In the genomic region with DNA sequence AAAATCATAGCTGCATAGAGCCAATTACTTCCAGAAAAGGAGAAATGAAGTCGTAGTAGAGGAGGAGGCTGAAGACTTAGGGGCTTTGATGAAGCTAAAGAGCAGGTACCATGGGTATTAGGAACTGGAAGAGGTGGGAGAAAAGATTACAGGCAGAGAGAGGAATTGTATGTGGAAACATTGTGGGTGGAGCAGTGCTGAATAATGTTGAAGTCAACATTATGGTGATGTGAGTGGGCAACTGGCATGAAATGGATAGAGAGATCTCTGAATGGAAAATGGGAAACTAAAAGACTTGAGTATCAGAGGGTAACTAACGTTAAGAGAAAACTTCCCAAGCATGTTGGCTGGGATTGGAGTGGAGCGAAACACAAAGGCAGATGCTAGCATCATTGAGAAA, we compare ENCODE assay signal across 19 cellular contexts.
DNase-seq lines count a peak whose midpoint lies in the region; ATAC-seq and TF ChIP-seq lines count a peak whose summit lies in the region.
"Had no signal": no experiment of that assay in that cellular context is flagged by ENCODE, and none has a peak within 500 bp of the region (broad histone marks: within the 10 kb centered on the region; RNA-seq: fewer than 3 reads in every experiment).

No MANE protein-coding gene starts in this region.

- H3K9ac ChIP-seq in HCT116 (ENCODE audit: low read length) (peak overlapping the region; percentile 38), smooth muscle cell (ENCODE audit: low read depth) (no peak overlapping the region)

- no peak for TF ChIP-seq POLR2A in HCT116 (IDR thresholded peaks at IDR 0.05; ENCODE audit: borderline replicate concordance, extremely low read depth, insufficient read depth, insufficient read length)

- RAD21 ChIA-PET in HCT116 (lab: Charles Lee; ENCODE audit: low non-redundant PET in 1 of 2, low total read pairs in 2 of 2, uncharacterized antibody in 2 of 2, unreplicated experiment in 2 of 2) = interaction anchor here in 1 of 2 experiments (0.9 kb wide), 1 partner anchor 86 kb away, joined by 3 read pairs; no protein-coding TSS in a partner anchor

- H3K27me3 ChIP-seq in HCT116 (ENCODE audit: insufficient read depth, low read length) = no peaks in the 10 kb centered on the region
- H3K27me3 ChIP-seq in hepatocyte = no peaks in the 10 kb centered on the region
- H3K27me3 ChIP-seq in smooth muscle cell (ENCODE audit: low read depth) = no peaks in the 10 kb centered on the region
- no peaks in the 10 kb centered on the region; the same call in 1 of the 2 replicates for H3K27me3 ChIP-seq in MG63
- H3K27me3 ChIP-seq: BE2C had no signal

- H3K36me3 ChIP-seq in HCT116 (ENCODE audit: control insufficient read depth in 1 of 2, insufficient read depth in 2 of 2, low read length in 2 of 2) (no peaks in the 10 kb centered on the region), hepatocyte (replicated peaks; ENCODE audit: insufficient read depth, low read depth) (no peaks in the 10 kb centered on the region), smooth muscle cell (ENCODE audit: low read depth) (no peaks in the 10 kb centered on the region), MG63 (no peaks in the 10 kb centered on the region)
- H3K36me3 ChIP-seq: BE2C, HAP-1 had no signal

- POLR2A ChIA-PET in HCT116 (lab: Charles Lee) = interaction anchor here (1.1 to 1.8 kb wide), 6 partner anchors 81 to 138 kb away, joined by 3 to 8 read pairs (median 4); partner anchors contain the start of gene AREG

- peak overlapping the region; percentile 92 for H3K27ac ChIP-seq in HCT116 (ENCODE audit: low read depth, low read length)
- peak overlapping the region; percentile 86 for H3K27ac ChIP-seq in hepatocyte
- no peak overlapping the region for H3K27ac ChIP-seq in smooth muscle cell (ENCODE audit: low read depth)

- BruUV-seq in HCT116 (replicated peaks; lab: Mats Ljungman, UMichigan) = no TSS peak

- H3K4me3 ChIP-seq in HCT116 (replicated peaks in 1 of 2; ENCODE audit: low read depth in 1 of 2, low read length in 2 of 2) (no peak overlapping the region), hepatocyte (no peak overlapping the region), smooth muscle cell (no peak overlapping the region), MG63 (no peak overlapping the region)
- H3K4me3 ChIP-seq: HAP-1 had no signal

- CTCF ChIA-PET in HCT116 (lab: Charles Lee) = interaction anchor here (1.2 to 1.9 kb wide), 2 partner anchors 85 to 134 kb away, joined by 5 to 9 read pairs; no protein-coding TSS in a partner anchor

- intact Hi-C loops in HCT116 (cut with micrococcal nuclease) = no loop called here

- no peaks in the 10 kb centered on the region for H3F3A ChIP-seq in smooth muscle cell (ENCODE audit: low read depth)

- H3K4me1 ChIP-seq in HCT116 (ENCODE audit: control insufficient read depth in 1 of 2, insufficient read depth in 2 of 2, low read length in 2 of 2) (peaks cover 88 to 98% of the 10 kb centered on the region in 2 experiments), hepatocyte (ENCODE audit: insufficient read depth) (peaks cover 37% of the 10 kb centered on the region), smooth muscle cell (ENCODE audit: low read depth) (peaks cover 4% of the 10 kb centered on the region)
- H3K4me1 ChIP-seq: BE2C had no signal

- peak overlapping the region; percentile 12; the same call in 1 of the 2 replicates for H3K4me2 ChIP-seq in HCT116 (ENCODE audit: low read length)
- H3K4me2 ChIP-seq in hepatocyte = no peak overlapping the region
- no peak overlapping the region for H3K4me2 ChIP-seq in smooth muscle cell

- no peak for DNase-seq in HCT116 (ENCODE audit: low read depth, low spot score)
- DNase-seq in amniotic epithelial cell (ENCODE audit: low read depth) = peak; percentile 49
- DNase-seq in hepatocyte (ENCODE audit: low spot score) = no peak
- DNase-seq in smooth muscle cell (lab: John Stamatoyannopoulos, UW; ENCODE audit: unreplicated experiment) = no peak
- DNase-seq in MG63 = no peak
- DNase-seq in cortex of kidney (lab: John Stamatoyannopoulos, UW) = no peak
- DNase-seq: BE2C; CD4-positive, alpha-beta memory T cell; DMS79; Kasumi-1; NCI-H1417; NCI-H2029; NCI-H2171; NCI-H446; NCI-H69; SHP77 treated with DMSO at 0.1 percent for 48 hours had no signal

- H3K79me2 ChIP-seq in HCT116 (ENCODE audit: insufficient read depth, low read length) (peaks cover 6% of the 10 kb centered on the region; the same call in 1 of the 2 replicates), hepatocyte (no peaks in the 10 kb centered on the region), smooth muscle cell (ENCODE audit: low read depth) (no peaks in the 10 kb centered on the region)

- H2AFZ ChIP-seq in HCT116 (ENCODE audit: low read depth, low read length, poor library complexity, severe bottlenecking) (no peak overlapping the region), hepatocyte (no peak overlapping the region), smooth muscle cell (ENCODE audit: low read depth) (peak overlapping the region; percentile 15)

- TF ChIP-seq CTCF in HCT116 (IDR thresholded peaks at IDR 0.05 in 2 of 3, conservative IDR thresholded peaks at IDR 0.05 in 1 of 3; ENCODE audit: borderline replicate concordance in 1 of 3, insufficient read depth in 1 of 3, low read depth in 2 of 3, low read length in 2 of 3) (no peak), hepatocyte (IDR thresholded peaks at IDR 0.05; ENCODE audit: poor library complexity) (no peak), smooth muscle cell (IDR thresholded peaks at IDR 0.05; ENCODE audit: borderline replicate concordance, insufficient read depth, poor library complexity, severe bottlenecking) (no peak)

- no peaks in the 10 kb centered on the region for H3K9me2 ChIP-seq in HCT116 (ENCODE audit: insufficient read depth)
- no peaks in the 10 kb centered on the region for H3K9me2 ChIP-seq in hepatocyte (replicated peaks; ENCODE audit: insufficient read depth)

- no peaks in the 10 kb centered on the region for H3K9me3 ChIP-seq in HCT116 (ENCODE audit: control insufficient read depth in 1 of 2, insufficient read depth in 1 of 2, low read depth in 1 of 2, low read length in 2 of 2)
- H3K9me3 ChIP-seq in hepatocyte (ENCODE audit: low read depth) = no peaks in the 10 kb centered on the region
- no peaks in the 10 kb centered on the region for H3K9me3 ChIP-seq in smooth muscle cell (replicated peaks; ENCODE audit: low read depth)
- H3K9me3 ChIP-seq in MG63 = no peaks in the 10 kb centered on the region
- H3K9me3 ChIP-seq: BE2C, HAP-1 had no signal

- no peak for TF ChIP-seq RAD21 in HCT116 (IDR thresholded peaks at IDR 0.05; ENCODE audit: low read depth)

- WGBS in hepatocyte (ENCODE audit: low lambda C conversion rate, missing lambda C conversion rate) = 96% methylated on average over 3 of the region's 3 CpGs
- WGBS in smooth muscle cell (ENCODE audit: low lambda C conversion rate) = 72% methylated on average over 3 of the region's 3 CpGs

- ATAC-seq in HCT116 (no peak), HG03442 (IDR thresholded peaks at IDR 0.05; ENCODE audit: unreplicated experiment) (no peak)
- ATAC-seq: SK-N-SH treated with all-trans-retinoic acid at 6 μM for 48 hours had no signal

- H4K20me1 ChIP-seq in HCT116 (ENCODE audit: insufficient read depth) = no peaks in the 10 kb centered on the region
- no peaks in the 10 kb centered on the region for H4K20me1 ChIP-seq in hepatocyte (ENCODE audit: insufficient read depth, poor library complexity, severe bottlenecking)
- H4K20me1 ChIP-seq in smooth muscle cell (ENCODE audit: low read depth) = no peaks in the 10 kb centered on the region

TF ChIP-seq in HCT116, 20 proteins besides CTCF, POLR2A, EP300 and RAD21:
- TF ChIP-seq TCF7L2 (IDR thresholded peaks at IDR 0.05; ENCODE audit: borderline replicate concordance, extremely low read depth, insufficient read depth, insufficient read length) (no peak), POLR2AphosphoS5 (IDR thresholded peaks at IDR 0.05; ENCODE audit: low read depth, low read length) (peak; percentile 30; the same call in 1 of the 2 replicates), CBX3 (IDR thresholded peaks at IDR 0.05; ENCODE audit: low read depth) (no peak), SP1 (IDR thresholded peaks at IDR 0.05; ENCODE audit: low read depth) (no peak), CEBPB (IDR thresholded peaks at IDR 0.05; ENCODE audit: low read depth) (no peak), EZH2phosphoT487 (IDR thresholded peaks at IDR 0.05; ENCODE audit: borderline replicate concordance) (no peak)
- TF ChIP-seq, protein P1, sequence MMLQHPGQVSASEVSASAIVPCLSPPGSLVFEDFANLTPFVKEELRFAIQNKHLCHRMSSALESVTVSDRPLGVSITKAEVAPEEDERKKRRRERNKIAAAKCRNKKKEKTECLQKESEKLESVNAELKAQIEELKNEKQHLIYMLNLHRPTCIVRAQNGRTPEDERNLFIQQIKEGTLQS (IDR thresholded peaks at IDR 0.05) = no peak
- TF ChIP-seq, protein P2, sequence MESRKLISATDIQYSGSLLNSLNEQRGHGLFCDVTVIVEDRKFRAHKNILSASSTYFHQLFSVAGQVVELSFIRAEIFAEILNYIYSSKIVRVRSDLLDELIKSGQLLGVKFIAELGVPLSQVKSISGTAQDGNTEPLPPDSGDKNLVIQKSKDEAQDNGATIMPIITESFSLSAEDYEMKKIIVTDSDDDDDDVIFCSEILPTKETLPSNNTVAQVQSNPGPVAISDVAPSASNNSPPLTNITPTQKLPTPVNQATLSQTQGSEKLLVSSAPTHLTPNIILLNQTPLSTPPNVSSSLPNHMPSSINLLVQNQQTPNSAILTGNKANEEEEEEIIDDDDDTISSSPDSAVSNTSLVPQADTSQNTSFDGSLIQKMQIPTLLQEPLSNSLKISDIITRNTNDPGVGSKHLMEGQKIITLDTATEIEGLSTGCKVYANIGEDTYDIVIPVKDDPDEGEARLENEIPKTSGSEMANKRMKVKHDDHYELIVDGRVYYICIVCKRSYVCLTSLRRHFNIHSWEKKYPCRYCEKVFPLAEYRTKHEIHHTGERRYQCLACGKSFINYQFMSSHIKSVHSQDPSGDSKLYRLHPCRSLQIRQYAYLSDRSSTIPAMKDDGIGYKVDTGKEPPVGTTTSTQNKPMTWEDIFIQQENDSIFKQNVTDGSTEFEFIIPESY (IDR thresholded peaks at IDR 0.05; ENCODE audit: extremely low read depth, insufficient replicate concordance, low read length) = no peak
TF ChIP-seq in HCT116: peak in this region for 1.
